Comparison of ENCODE assay signal across 20 cellular contexts in the genomic region with DNA sequence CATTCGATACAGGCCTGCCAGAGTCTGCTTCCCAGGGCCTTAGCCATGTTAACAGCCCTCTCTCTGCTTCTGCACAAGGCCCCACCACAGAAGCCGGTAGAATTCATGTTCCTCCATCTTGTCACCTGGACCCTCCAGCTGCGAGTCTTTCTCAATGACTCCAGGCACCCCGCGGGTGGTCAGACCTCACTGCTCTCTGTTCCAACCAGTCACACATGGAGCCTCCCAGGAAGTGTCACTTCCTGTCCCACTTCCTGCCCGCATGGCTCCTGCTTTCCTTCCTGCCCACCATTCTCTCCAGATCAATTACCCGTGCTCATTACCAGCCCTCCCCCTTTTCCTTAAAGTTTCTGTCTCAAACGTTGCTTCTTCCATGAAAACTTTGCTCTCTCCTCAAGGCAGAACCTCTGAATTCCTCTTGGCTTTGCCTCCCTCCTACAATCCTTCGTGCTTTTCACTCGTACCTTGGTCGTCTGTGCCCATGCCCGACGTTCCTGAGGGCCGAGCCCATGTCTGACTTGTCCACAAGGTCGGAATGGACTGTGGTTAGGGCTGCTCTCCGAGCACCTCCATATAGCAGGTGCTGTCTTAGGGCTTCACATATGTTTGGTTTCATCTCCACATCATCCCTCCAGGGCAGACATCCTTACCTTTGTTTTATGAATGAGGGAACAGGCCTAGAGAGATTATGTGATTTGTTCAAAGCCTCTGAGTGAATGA.
A peak's percentile ranks its signal among the peaks of the same experiment; 100 is the strongest.
DNase-seq lines count a peak whose midpoint lies in the region; ATAC-seq, FAIRE-seq and TF ChIP-seq lines count a peak whose summit lies in the region.
"Had no signal": no experiment of that assay in that cellular context is flagged by ENCODE, and none has a peak within 500 bp of the region (broad histone marks: within the 10 kb centered on the region; RNA-seq: fewer than 3 reads in every experiment).

No MANE protein-coding gene starts in this region.

- H2BK120ac ChIP-seq in H1 (replicated peaks; ENCODE audit: low read depth, low read length) (no peak overlapping the region), trophoblast cell (ENCODE audit: insufficient read depth, low read length, poor library complexity) (no peak overlapping the region)

- H3K79me1 ChIP-seq in H1 (ENCODE audit: low read depth, low read length): no peaks in the 10 kb centered on the region
- no peaks in the 10 kb centered on the region for H3K79me1 ChIP-seq in trophoblast cell (ENCODE audit: low read length)

- no peak overlapping the region for H3K9ac ChIP-seq in H1 (replicated peaks in 1 of 4; ENCODE audit: extremely low read depth in 1 of 4, low read depth in 3 of 4, low read length in 3 of 4)
- peak overlapping the region in 1 of 3 donors; percentile 69 for H3K9ac ChIP-seq in skeletal muscle tissue (ENCODE audit: low read depth in 1 of 3, low read length in 3 of 3)
- H3K9ac ChIP-seq in trophoblast cell (ENCODE audit: low read length): no peak overlapping the region

- CTCF ChIA-PET in H1 (lab: Charles Lee; ENCODE audit: partially characterized antibody): interaction anchor here (0.6 to 2.4 kb wide), 4 partner anchors 12 to 115 kb away, joined by 3 to 11 read pairs (median 6); no protein-coding TSS in a partner anchor

- no peaks in the 10 kb centered on the region for H3K27me3 ChIP-seq in H1 (replicated peaks in 1 of 4; ENCODE audit: control insufficient read depth in 3 of 4, extremely low read depth in 1 of 4, insufficient read depth in 3 of 4, low read length in 3 of 4)
- H3K27me3 ChIP-seq in skeletal muscle tissue (ENCODE audit: control insufficient read depth in 3 of 3, insufficient read depth in 3 of 3, low read length in 3 of 3): no peaks in the 10 kb centered on the region
- H3K27me3 ChIP-seq in lower lobe of right lung (ENCODE audit: low read depth): no peaks in the 10 kb centered on the region
- no peaks in the 10 kb centered on the region for H3K27me3 ChIP-seq in trophoblast cell (ENCODE audit: insufficient read depth, low read length)
- H3K27me3 ChIP-seq: adrenal gland had no signal

- H4K8ac ChIP-seq in H1 (ENCODE audit: extremely low read depth, insufficient read depth, low read length) (no peak overlapping the region; the same call in 1 of the 2 replicates), trophoblast cell (ENCODE audit: low read depth, low read length) (no peak overlapping the region)

- peak overlapping the region; percentile 6 to 90 for H3K27ac Mint-ChIP-seq in activated naive CD4-positive, alpha-beta T cell treated with anti-CD3 and anti-CD28 coated beads, Interleukin-2, amount 50 U/mL, for 72 hours
- H3K27ac Mint-ChIP-seq: IgD-negative memory B cell, type B pancreatic cell had no signal

- H2AK5ac ChIP-seq in H1 (ENCODE audit: low read depth, low read length) (peak overlapping the region; percentile 15; the same call in 1 of the 2 replicates), trophoblast cell (ENCODE audit: low read length) (no peak overlapping the region)

- H2BK12ac ChIP-seq in H1 (ENCODE audit: low read depth, low read length) (no peak overlapping the region; the same call in 1 of the 2 replicates), trophoblast cell (ENCODE audit: low read length) (no peak overlapping the region)

- H3K4me3 ChIP-seq in H1 (ENCODE audit: extremely low read depth in 1 of 4, insufficient read depth in 2 of 4, low read depth in 3 of 4, low read length in 4 of 4) (no peak overlapping the region), skeletal muscle tissue (ENCODE audit: low read length in 3 of 3) (no peak overlapping the region), lower lobe of right lung (no peak overlapping the region), trophoblast cell (ENCODE audit: low read depth, low read length) (no peak overlapping the region)
- H3K4me3 ChIP-seq: A549, adrenal gland had no signal

- ATAC-seq in activated naive CD4-positive, alpha-beta T cell treated with anti-CD3 and anti-CD28 coated beads, Interleukin-2, amount 50 U/mL, for 72 hours: no peak
- ATAC-seq in lower lobe of right lung: no peak
- ATAC-seq: A549, natural killer cell had no signal

- TF ChIP-seq POLR2A in H1 (IDR thresholded peaks at IDR 0.05; ENCODE audit: control extremely low read depth in 1 of 2, low read depth in 2 of 2, low read length in 2 of 2): no peak

- no peak overlapping the region for H2AFZ ChIP-seq in H1 (ENCODE audit: low read length)
- no peak overlapping the region for H2AFZ ChIP-seq in trophoblast cell (ENCODE audit: insufficient read depth, low read length, poor library complexity)

- H3K14ac ChIP-seq in H1 (ENCODE audit: insufficient read length) (no peak overlapping the region), trophoblast cell (ENCODE audit: low read length) (no peak overlapping the region)

- H2BK15ac ChIP-seq in H1 (ENCODE audit: low read length): peak overlapping the region; percentile 18; the same call in 1 of the 2 replicates

- H3K4me2 ChIP-seq in H1 (ENCODE audit: insufficient read depth in 1 of 2, low read depth in 2 of 2, low read length in 2 of 2) (no peak overlapping the region), trophoblast cell (ENCODE audit: low read length) (no peak overlapping the region)
- H3K4me2 ChIP-seq: A549 had no signal

- WGBS in H1 (ENCODE audit: extremely low coverage in 1 of 2, insufficient coverage in 1 of 2, insufficient read length in 1 of 2, insufficient replicate concordance in 2 of 2, low coverage in 1 of 2, low lambda C conversion rate in 2 of 2, missing lambda C conversion rate in 1 of 2), 2 experiments: 89% methylated on average over 16 of the region's 16 CpGs; no CpG with 5 or more reads in 1 of the 2 experiments
- no CpG with 5 or more reads among the region's 16 CpGs for WGBS in trophoblast cell (ENCODE audit: extremely low coverage, insufficient coverage, insufficient read length)

- H3K27ac ChIP-seq in H1 (ENCODE audit: low read depth, low read length) (no peak overlapping the region), skeletal muscle tissue (ENCODE audit: low read depth, low read length) (peak overlapping the region; percentile 97), lower lobe of right lung (no peak overlapping the region), trophoblast cell (ENCODE audit: low read depth, low read length) (no peak overlapping the region)
- H3K27ac ChIP-seq: A549, adrenal gland had no signal

- TF ChIP-seq RAD21 in H1 (IDR thresholded peaks at IDR 0.05 in 1 of 2, conservative IDR thresholded peaks at IDR 0.05 in 1 of 2; ENCODE audit: low read depth in 2 of 2, low read length in 2 of 2): no peak

- no peak for TF ChIP-seq EP300 in H1 (IDR thresholded peaks at IDR 0.05; ENCODE audit: borderline replicate concordance in 1 of 2, low read depth in 2 of 2, low read length in 2 of 2)

- H2BK5ac ChIP-seq in H1 (ENCODE audit: low read depth, low read length): no peak overlapping the region
- no peak overlapping the region for H2BK5ac ChIP-seq in trophoblast cell (ENCODE audit: low read depth, low read length, poor library complexity)

- H3K18ac ChIP-seq in H1 (ENCODE audit: extremely low read depth, low read length): no peak overlapping the region
- H3K18ac ChIP-seq in trophoblast cell (ENCODE audit: low read length): no peak overlapping the region

- H3K4ac ChIP-seq in H1 (replicated peaks; ENCODE audit: insufficient read length, low read depth, low read length) (no peak overlapping the region), trophoblast cell (ENCODE audit: low read depth, low read length) (no peak overlapping the region)

- no peak overlapping the region for H4K12ac ChIP-seq in trophoblast cell (ENCODE audit: low read depth, low read length)

- no peaks in the 10 kb centered on the region for H3K9me3 Mint-ChIP-seq in activated naive CD4-positive, alpha-beta T cell treated with anti-CD3 and anti-CD28 coated beads, Interleukin-2, amount 50 U/mL, for 72 hours
- H3K9me3 Mint-ChIP-seq: CD4-positive, CD25-positive, alpha-beta regulatory T cell; natural killer cell; type B pancreatic cell had no signal

- no peaks in the 10 kb centered on the region; a peak in 1 of 4 replicates for H3K9me3 ChIP-seq in H1 (ENCODE audit: insufficient read depth in 2 of 2, low read depth in 1 of 2, low read length in 1 of 2)
- no peaks in the 10 kb centered on the region for H3K9me3 ChIP-seq in skeletal muscle tissue (ENCODE audit: control insufficient read depth in 3 of 3, low read length in 3 of 3)
- no peaks in the 10 kb centered on the region for H3K9me3 ChIP-seq in lower lobe of right lung
- H3K9me3 ChIP-seq in trophoblast cell (ENCODE audit: insufficient read depth, low read depth, low read length): peaks cover 4% of the 10 kb centered on the region
- H3K9me3 ChIP-seq: A549, adrenal gland had no signal

- no peak overlapping the region for H3K23ac ChIP-seq in H1 (ENCODE audit: insufficient read length)
- H3K23ac ChIP-seq in trophoblast cell (ENCODE audit: low read length): no peak overlapping the region

- H4K5ac ChIP-seq in H1 (ENCODE audit: insufficient read length, low read depth, low read length): no peak overlapping the region

- no peaks in the 10 kb centered on the region for H4K20me1 ChIP-seq in H1 (replicated peaks in 1 of 2; ENCODE audit: control insufficient read depth in 1 of 2, insufficient read depth in 2 of 2, low read length in 2 of 2)

- DNase-seq in activated naive CD4-positive, alpha-beta T cell treated with anti-CD3 and anti-CD28 coated beads, Interleukin-2, amount 50 U/mL, for 72 hours (ENCODE audit: low spot score in 2 of 2): no peak
- no peak for DNase-seq in activated naive CD4-positive, alpha-beta T cell (lab: John Stamatoyannopoulos, UW)
- DNase-seq in KBM-7: peak; percentile 8
- DNase-seq in H1 (ENCODE audit: low read depth in 1 of 2, low spot score in 2 of 2): no peak
- no peak for DNase-seq in HPDE6-E6E7 (ENCODE audit: extremely low spot score)
- no peak for DNase-seq in lower lobe of right lung
- no peak for DNase-seq in trophoblast cell
- DNase-seq: adrenal gland; CD4-positive, CD25-positive, alpha-beta regulatory T cell; central memory CD4-positive, alpha-beta T cell; DMS53; effector CD8-positive, alpha-beta T cell; natural killer cell; NCI-H1092; NCI-H524 treated with DMSO at 0.1 percent for 48 hours; SIG-M5 had no signal

- H3K4me1 ChIP-seq in H1 (replicated peaks in 1 of 4; ENCODE audit: control insufficient read depth in 3 of 4, insufficient read depth in 4 of 4, low read length in 3 of 4) (no peaks in the 10 kb centered on the region), skeletal muscle tissue (ENCODE audit: control insufficient read depth in 3 of 3, insufficient read depth in 3 of 3, low read length in 3 of 3) (peaks cover 59 to 77% (median 70%) of the 10 kb centered on the region in 3 donors), lower lobe of right lung (peaks cover 36% of the 10 kb centered on the region), trophoblast cell (ENCODE audit: control insufficient read depth in 1 of 2, insufficient read depth in 2 of 2, low read length in 2 of 2) (peaks cover 0 to 2% of the 10 kb centered on the region in 2 experiments)
- H3K4me1 ChIP-seq: A549 had no signal

- POLR2A ChIA-PET in H1 (lab: Charles Lee; ENCODE audit: partially characterized antibody): no interaction called here

- H3K36me3 ChIP-seq in H1 (ENCODE audit: control insufficient read depth in 2 of 4, insufficient read depth in 4 of 4, low read length in 3 of 4) (no peaks in the 10 kb centered on the region), skeletal muscle tissue (ENCODE audit: control insufficient read depth in 3 of 3, insufficient read depth in 3 of 3, low read length in 3 of 3) (no peaks in the 10 kb centered on the region), lower lobe of right lung (no peaks in the 10 kb centered on the region), trophoblast cell (ENCODE audit: control insufficient read depth in 1 of 2, insufficient read depth in 2 of 2, low read length in 2 of 2) (peaks cover 2 to 5% of the 10 kb centered on the region in 2 experiments)
- H3K36me3 ChIP-seq: adrenal gland had no signal

- TF ChIP-seq CTCF in H1 (IDR thresholded peaks at IDR 0.05; ENCODE audit: control extremely low read depth in 1 of 3, insufficient read depth in 1 of 3, low read depth in 1 of 3, low read length in 3 of 3): no peak
- TF ChIP-seq CTCF in lower lobe of right lung (IDR thresholded peaks at IDR 0.05): no peak

- FAIRE-seq in H1 (lab: Jason Lieb, UNC): no peak
- FAIRE-seq: A549 had no signal

- no peaks in the 10 kb centered on the region for H3K23me2 ChIP-seq in H1 (ENCODE audit: low read depth, low read length)

- no peaks in the 10 kb centered on the region for H3K36me3 Mint-ChIP-seq in activated naive CD4-positive, alpha-beta T cell treated with anti-CD3 and anti-CD28 coated beads, Interleukin-2, amount 50 U/mL, for 72 hours
- H3K36me3 Mint-ChIP-seq: CD4-positive, CD25-positive, alpha-beta regulatory T cell; IgD-negative memory B cell; natural killer cell had no signal

- in situ Hi-C loops in KBM-7 (cut with MboI; ENCODE audit: low pct_unique_long_range_greater_than_20kb, low sequenced_read_pairs): no loop called here

- intact Hi-C loops in lower lobe of right lung (cut with DNase I): no loop called here

- H2BK20ac ChIP-seq in H1 (ENCODE audit: low read length): 0 out of 2 replicates have a peak overlapping the region, but pooled peaks have one; percentile 17

- no peaks in the 10 kb centered on the region for H3K79me2 ChIP-seq in H1 (ENCODE audit: control insufficient read depth in 1 of 2, insufficient read depth in 2 of 2, low read length in 2 of 2)
- no peaks in the 10 kb centered on the region for H3K79me2 ChIP-seq in trophoblast cell (ENCODE audit: control insufficient read depth, insufficient read depth, low read length, poor library complexity)

- H4K91ac ChIP-seq in H1 (replicated peaks; ENCODE audit: insufficient read length, low read length) (no peak overlapping the region), trophoblast cell (ENCODE audit: low read depth, low read length) (no peak overlapping the region)

- H3K56ac ChIP-seq in H1 (replicated peaks; ENCODE audit: insufficient read length, low read depth, low read length): no peak overlapping the region
